Comparison of ENCODE assay signal across 1 cellular context in genomic region chr22:24305260-24305692, GRCh38.
TF ChIP-seq lines count a peak whose summit lies in the region.

No MANE protein-coding gene starts in this region.

TF ChIP-seq in endothelial cell of umbilical vein, 7 proteins besides CTCF, POLR2A, EP300 and RAD21 (continued from another document):
- TF ChIP-seq MAX (IDR thresholded peaks at IDR 0.05; ENCODE audit: insufficient read depth, insufficient read length) (no peak), FOS (IDR thresholded peaks at IDR 0.05; ENCODE audit: borderline replicate concordance, insufficient read depth, low read length) (peak; percentile 75), POLR2AphosphoS5 (IDR thresholded peaks at IDR 0.05; ENCODE audit: insufficient read depth, low read depth, low read length) (no peak), GATA2 (IDR thresholded peaks at IDR 0.05; ENCODE audit: insufficient read depth, insufficient read length, low read depth, low read length) (peak; percentile 96)
